In the genomic region with DNA sequence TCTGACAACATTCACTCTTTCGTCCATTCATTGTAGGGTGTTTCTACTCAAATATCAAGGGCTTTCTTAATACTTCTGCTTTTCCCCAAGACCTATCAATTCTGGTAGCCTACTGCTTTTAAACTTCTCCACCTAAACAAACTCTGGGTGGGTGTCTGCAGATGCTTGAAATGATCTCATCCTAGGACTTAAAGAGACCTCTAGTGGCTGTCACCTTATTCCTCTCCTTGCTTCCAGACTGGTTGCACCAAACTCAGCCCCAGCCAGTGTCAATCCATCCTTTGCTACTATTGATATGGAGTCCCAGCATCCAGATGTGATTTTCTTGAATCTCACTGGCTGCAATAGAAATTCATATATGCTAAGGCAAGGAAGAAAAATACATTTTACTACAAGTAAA, we compare ENCODE assay signal across 17 cellular contexts.
DNase-seq lines count a peak whose midpoint lies in the region; ATAC-seq and TF ChIP-seq lines count a peak whose summit lies in the region.
"Had no signal": no experiment of that assay in that cellular context is flagged by ENCODE, and none has a peak within 500 bp of the region (broad histone marks: within the 10 kb centered on the region; RNA-seq: fewer than 3 reads in every experiment).

No MANE protein-coding gene starts in this region.

- H3K4me3 Mint-ChIP-seq in Caco-2 (ENCODE audit: unreplicated experiment), result no peak overlapping the region
- H3K4me3 Mint-ChIP-seq: activated B cell treated with CpG ODN at 0.5 μM for 24 hours, natural killer cell had no signal

- DNase-seq in Caco-2 (peak in 1 of 2 experiments; percentile 35), NCI-H526 treated with DMSO at 0.1 percent for 48 hours (lab: John Stamatoyannopoulos, UW) (peak; percentile 40), right cardiac atrium (no peak), COLO829 (ENCODE audit: low spot score) (no peak), adrenal gland (no peak)
- no peak for DNase-seq in stimulated activated CD4-positive, alpha-beta T cell treated with anti-CD3 and anti-CD28 coated beads, Interleukin-4, amount 100 ng/mL, for 4 hours
- DNase-seq: activated B cell treated with CpG ODN at 0.5 μM for 24 hours; activated CD8-positive, alpha-beta memory T cell treated with anti-CD3 and anti-CD28 coated beads, Interleukin-2, amount 50 U/mL, for 4 hours; left colon; natural killer cell; sigmoid colon; stomach had no signal

- H3K27ac ChIP-seq in right cardiac atrium (ENCODE audit: low read length) (no peak overlapping the region), adrenal gland (no peak overlapping the region)
- H3K27ac ChIP-seq: BLaER1 treated with 17β-estradiol and CSF1 and Interleukin-3, amounts not matched to agents 10 nM and 100 nM; sigmoid colon; SK-N-MC; stomach had no signal

- intact Hi-C loops in Caco-2 (cut with micrococcal nuclease; ENCODE audit: unreplicated experiment) (loop anchor here (1.0 kb wide), 2 partner anchors 179 to 214 kb away; no protein-coding TSS in a partner anchor), right cardiac atrium (cut with DNase I) (loop anchor here in 1 of 4 donors (5.0 kb wide), 1 partner anchor 181 kb away; no protein-coding TSS in a partner anchor), adrenal gland (cut with DNase I) (no loop called here)

- H3K36me3 ChIP-seq in Caco-2 (ENCODE audit: control insufficient read depth, insufficient read depth, low read length), result no peaks in the 10 kb centered on the region
- H3K36me3 ChIP-seq in adrenal gland (replicated peaks in 1 of 2), result no peaks in the 10 kb centered on the region
- H3K36me3 ChIP-seq: BLaER1 treated with 17β-estradiol and CSF1 and Interleukin-3, amounts not matched to agents 10 nM and 100 nM; sigmoid colon; stomach had no signal

- no TSS peak for BruUV-seq in Caco-2 (replicated peaks; lab: Mats Ljungman, UMichigan)

- no peak for TF ChIP-seq POLR2A in adrenal gland (IDR thresholded peaks at IDR 0.05)

- no peaks in the 10 kb centered on the region for H3K4me1 ChIP-seq in Caco-2
- no peaks in the 10 kb centered on the region for H3K4me1 ChIP-seq in right cardiac atrium (ENCODE audit: control insufficient read depth, insufficient read depth, low read length)
- no peaks in the 10 kb centered on the region for H3K4me1 ChIP-seq in adrenal gland (replicated peaks in 1 of 2)
- H3K4me1 ChIP-seq: BLaER1 treated with 17β-estradiol and CSF1 and Interleukin-3, amounts not matched to agents 10 nM and 100 nM; sigmoid colon; stomach had no signal

- H3K9me3 ChIP-seq in Caco-2 (no peaks in the 10 kb centered on the region), right cardiac atrium (ENCODE audit: control insufficient read depth, low read length) (no peaks in the 10 kb centered on the region), adrenal gland (replicated peaks in 1 of 3) (no peaks in the 10 kb centered on the region)
- H3K9me3 ChIP-seq: sigmoid colon had no signal

- no peaks in the 10 kb centered on the region; the same call in 1 of the 2 replicates for H3K27me3 ChIP-seq in Caco-2 (replicated peaks; ENCODE audit: control insufficient read depth, insufficient read depth, low read length)
- H3K27me3 ChIP-seq in right cardiac atrium (ENCODE audit: control insufficient read depth, insufficient read depth), result no peaks in the 10 kb centered on the region
- no peaks in the 10 kb centered on the region for H3K27me3 ChIP-seq in adrenal gland
- H3K27me3 ChIP-seq: BLaER1 treated with 17β-estradiol and CSF1 and Interleukin-3, amounts not matched to agents 10 nM and 100 nM; sigmoid colon had no signal

- H3K27me3 Mint-ChIP-seq in Caco-2 (ENCODE audit: insufficient read depth, unreplicated experiment), result peaks cover 30% of the 10 kb centered on the region
- H3K27me3 Mint-ChIP-seq: activated B cell treated with CpG ODN at 0.5 μM for 24 hours had no signal

- TF ChIP-seq CTCF in Caco-2 (IDR thresholded peaks at IDR 0.05; ENCODE audit: insufficient read depth in 1 of 2, low read depth in 1 of 2, low read length in 1 of 2, severe bottlenecking in 1 of 2, unreplicated experiment in 1 of 2) (peak; percentile 27 to 60), GM12872 (IDR thresholded peaks at IDR 0.05; ENCODE audit: insufficient read depth, low read depth, low read length) (0 out of 3 replicates have a peak, but pooled peaks have one; percentile 7), adrenal gland (IDR thresholded peaks at IDR 0.05) (no peak)

- no peaks in the 10 kb centered on the region for H3K4me1 Mint-ChIP-seq in Caco-2 (ENCODE audit: low read depth, unreplicated experiment)
- H3K4me1 Mint-ChIP-seq: activated B cell treated with CpG ODN at 0.5 μM for 24 hours, natural killer cell had no signal

- 73% methylated on average over 1 of the region's 1 CpG for WGBS in right cardiac atrium
- 70 to 89% (median 78%) methylated on average over 1 of the region's 1 CpG for WGBS in adrenal gland, 4 donors

- ATAC-seq in right cardiac atrium (peak; percentile 53 to 59), HG03108 (IDR thresholded peaks at IDR 0.05; ENCODE audit: unreplicated experiment) (no peak)
- ATAC-seq: activated naive CD4-positive, alpha-beta T cell treated with anti-CD3 and anti-CD28 coated beads, Interleukin-2, amount 50 U/mL, for 72 hours; left colon; natural killer cell had no signal

- H3K27ac Mint-ChIP-seq in Caco-2 (ENCODE audit: unreplicated experiment), result no peak overlapping the region
- H3K27ac Mint-ChIP-seq: activated B cell treated with CpG ODN at 0.5 μM for 24 hours; activated naive CD4-positive, alpha-beta T cell treated with anti-CD3 and anti-CD28 coated beads, Interleukin-2, amount 50 U/mL, for 72 hours; natural killer cell had no signal

- POLR2A ChIA-PET in Caco-2 (lab: Charles Lee), result no interaction called here

- CTCF ChIA-PET in Caco-2 (lab: Charles Lee), result interaction anchor here (1.0 kb wide), 1 partner anchor 178 kb away, joined by 3 read pairs; no protein-coding TSS in a partner anchor

- no peak overlapping the region for H3K4me3 ChIP-seq in Caco-2 (ENCODE audit: low read depth, low read length)
- no peak overlapping the region for H3K4me3 ChIP-seq in right cardiac atrium (ENCODE audit: low read length)
- H3K4me3 ChIP-seq in adrenal gland, result no peak overlapping the region
- H3K4me3 ChIP-seq: BLaER1 treated with 17β-estradiol and CSF1 and Interleukin-3, amounts not matched to agents 10 nM and 100 nM; sigmoid colon; SK-N-MC; stomach had no signal

- H3K36me3 Mint-ChIP-seq in Caco-2 (ENCODE audit: insufficient read depth, unreplicated experiment), result no peaks in the 10 kb centered on the region
- H3K36me3 Mint-ChIP-seq: activated naive CD4-positive, alpha-beta T cell treated with anti-CD3 and anti-CD28 coated beads, Interleukin-2, amount 50 U/mL, for 72 hours; natural killer cell had no signal

- H3K9me3 Mint-ChIP-seq in Caco-2 (ENCODE audit: unreplicated experiment), result no peaks in the 10 kb centered on the region
- H3K9me3 Mint-ChIP-seq: activated naive CD4-positive, alpha-beta T cell treated with anti-CD3 and anti-CD28 coated beads, Interleukin-2, amount 50 U/mL, for 72 hours had no signal

Comparison
In these comparisons a context has a peak if more than half of its experiments do, and no peak if none do; other contexts are left out.
1. CTCF ChIP-seq: peak in Caco-2 (2 of 2) and GM12872 (single experiment); none in adrenal gland (0 of 6).